9 cellular contexts compared by ENCODE assay signal in genomic region chr3:113698891-113699465, GRCh38. TPM values are rescaled to one million over a fixed set of nuclear protein-coding genes. Genes with fewer than 3 reads are reported as not detected.
DNase-seq lines count a peak whose midpoint lies in the region; ATAC-seq and TF ChIP-seq lines count a peak whose summit lies in the region.
"Had no signal": no experiment of that assay in that cellular context is flagged by ENCODE, and none has a peak within 500 bp of the region (broad histone marks: within the 10 kb centered on the region; RNA-seq: fewer than 3 reads in every experiment).

No MANE protein-coding gene starts in this region.

- DNase-seq in CD8-positive, alpha-beta T cell = peak in 2 of 7 experiments; percentile 9 to 16
- DNase-seq in OCI-LY7 (ENCODE audit: low spot score) = no peak
- no peak for DNase-seq in epithelial cell of proximal tubule (ENCODE audit: low read depth)
- DNase-seq in ovary = peak; percentile 14 to 39 (median 32)
- DNase-seq in amniotic stem cell (lab: John Stamatoyannopoulos, UW) = no peak

- H3K9me2 ChIP-seq in OCI-LY7 (ENCODE audit: insufficient read depth, low read length) = no peaks in the 10 kb centered on the region

- peak overlapping the region; percentile 94; the same call in 1 of the 2 replicates for H3K4me2 ChIP-seq in OCI-LY7 (ENCODE audit: low read length)

- no peaks in the 10 kb centered on the region for H3K27me3 Mint-ChIP-seq in CD8-positive, alpha-beta T cell (ENCODE audit: low read depth)

- H3K9me3 ChIP-seq in CD8-positive, alpha-beta T cell (ENCODE audit: low read length) = no peaks in the 10 kb centered on the region
- no peaks in the 10 kb centered on the region for H3K9me3 ChIP-seq in OCI-LY7 (ENCODE audit: low read length)
- H3K9me3 ChIP-seq in ovary = no peaks in the 10 kb centered on the region

- TF ChIP-seq CTCF in CD8-positive, alpha-beta T cell (IDR thresholded peaks at IDR 0.05) = no peak
- TF ChIP-seq CTCF in OCI-LY7 (conservative IDR thresholded peaks at IDR 0.05; ENCODE audit: low read length) = no peak
- TF ChIP-seq CTCF in epithelial cell of proximal tubule (conservative IDR thresholded peaks at IDR 0.05; ENCODE audit: low read depth, low read length) = no peak
- no peak for TF ChIP-seq CTCF in ovary (IDR thresholded peaks at IDR 0.05)

- CTCF ChIA-PET in CD8-positive, alpha-beta T cell (lab: Charles Lee) = interaction anchor here (0.7 to 2.0 kb wide), 3 partner anchors 37 to 207 kb away, joined by 3 to 13 read pairs (median 7); partner anchors contain the start of gene NAA50
- CTCF ChIA-PET in OCI-LY7 (lab: Charles Lee; ENCODE audit: unreplicated experiment) = no interaction called here

- peaks cover 19% of the 10 kb centered on the region for H3K4me1 Mint-ChIP-seq in CD8-positive, alpha-beta T cell (ENCODE audit: low read depth)

- H3K4me3 ChIP-seq in CD8-positive, alpha-beta T cell (ENCODE audit: low read depth, low read length) = no peak overlapping the region
- H3K4me3 ChIP-seq in OCI-LY7 (ENCODE audit: low read depth, low read length, poor library complexity, severe bottlenecking) (no peak overlapping the region), epithelial cell of proximal tubule (ENCODE audit: low read depth, low read length) (peak overlapping the region; percentile 52), ovary (peak overlapping the region; percentile 13)

- no peak overlapping the region for H3K27ac ChIP-seq in CD8-positive, alpha-beta T cell (ENCODE audit: low read depth, low read length)
- H3K27ac ChIP-seq in OCI-LY7 (ENCODE audit: low read depth, low read length, poor library complexity, severe bottlenecking) = no peak overlapping the region
- peak overlapping the region in 1 of 2 donors; percentile 52 for H3K27ac ChIP-seq in ovary

- no peak for TF ChIP-seq POLR2A in ovary (IDR thresholded peaks at IDR 0.05)

- TF ChIP-seq EP300 in ovary (IDR thresholded peaks at IDR 0.05) = no peak

- no peaks in the 10 kb centered on the region for H3K36me3 ChIP-seq in CD8-positive, alpha-beta T cell (ENCODE audit: insufficient read depth, low read length)
- H3K36me3 ChIP-seq in OCI-LY7 (ENCODE audit: insufficient read depth, low read length) (no peaks in the 10 kb centered on the region), ovary (no peaks in the 10 kb centered on the region)

- peaks cover 20% of the 10 kb centered on the region; the same call in 1 of the 2 replicates for H3K79me2 ChIP-seq in OCI-LY7 (ENCODE audit: insufficient read depth, low read depth, low read length)

- POLR2A ChIA-PET in CD8-positive, alpha-beta T cell (lab: Charles Lee) = interaction anchor here (0.7 kb wide), 1 partner anchor 253 kb away, joined by 3 read pairs; no protein-coding TSS in a partner anchor
- POLR2A ChIA-PET in OCI-LY7 (lab: Charles Lee) = interaction anchor here (0.6 to 1.3 kb wide), 4 partner anchors 40 to 296 kb away, joined by 3 to 5 read pairs (median 4); no protein-coding TSS in a partner anchor

- intact Hi-C loops in CD8-positive, alpha-beta T cell (cut with DNase I, micrococcal nuclease) = loop anchor here in 1 of 2 experiments (5.0 kb wide), 3 partner anchors 167 to 1443 kb away; partner anchors contain the start of genes ATG3, SIDT1 and SLC35A5
- intact Hi-C loops in OCI-LY7 (cut with micrococcal nuclease; ENCODE audit: unreplicated experiment) (no loop called here), ovary (cut with DNase I) (no loop called here)

- H3K4me3 Mint-ChIP-seq in CD8-positive, alpha-beta T cell = no peak overlapping the region

- WGBS in ovary, 3 donors = 21 to 33% (median 27%) methylated on average over 29 of the region's 29 CpGs

- H3K27me3 ChIP-seq in CD8-positive, alpha-beta T cell (ENCODE audit: insufficient read depth, low read length) = no peaks in the 10 kb centered on the region
- H3K27me3 ChIP-seq in ovary = no peaks in the 10 kb centered on the region

- H2AFZ ChIP-seq in OCI-LY7 (ENCODE audit: low read length) = no peak overlapping the region

- no peaks in the 10 kb centered on the region for H4K20me1 ChIP-seq in OCI-LY7 (ENCODE audit: insufficient read depth, low read length)

- peaks cover 6% of the 10 kb centered on the region for H3K36me3 Mint-ChIP-seq in CD8-positive, alpha-beta T cell

- peaks cover 22% of the 10 kb centered on the region for H3K4me1 ChIP-seq in CD8-positive, alpha-beta T cell (ENCODE audit: insufficient read depth, low read length)
- H3K4me1 ChIP-seq in OCI-LY7 (ENCODE audit: insufficient read depth, low read length, poor library complexity, severe bottlenecking) (peaks cover 19% of the 10 kb centered on the region), ovary (ENCODE audit: insufficient read depth) (peaks cover 2% of the 10 kb centered on the region)

- BruUV-seq in OCI-LY7 (replicated peaks; lab: Mats Ljungman, UMichigan) = no TSS peak

- no peaks in the 10 kb centered on the region for H3K9me3 Mint-ChIP-seq in CD8-positive, alpha-beta T cell

- no peak for ATAC-seq in CD8-positive, alpha-beta T cell
- ATAC-seq in GM18519 (IDR thresholded peaks at IDR 0.05; ENCODE audit: low FRiP score, unreplicated experiment) = no peak
- no peak for ATAC-seq in GM18870 (IDR thresholded peaks at IDR 0.05; ENCODE audit: unreplicated experiment)
- ATAC-seq in GM21825 (IDR thresholded peaks at IDR 0.05; ENCODE audit: unreplicated experiment) = no peak
- ATAC-seq: HCT116 had no signal

- H3K27ac Mint-ChIP-seq in CD8-positive, alpha-beta T cell = peak overlapping the region; percentile 88

RNA-seq across cellular contexts. Expression of gene USF3, which starts 2.5 kb away (rescaled TPM):
- total RNA-seq in CD8-positive, alpha-beta T cell = 10 to 100 TPM; 41.5 to 42.8 TPM
- total RNA-seq in OCI-LY7 (2014; rRNA removed; shearing (Covaris generic)) = 8.0 and 11.7 TPM in 2 replicates
- 18.1 and 20.0 TPM in 2 replicates for total RNA-seq in OCI-LY7 (2022)
- 5.9 and 6.4 TPM in 2 replicates for total RNA-seq in epithelial cell of proximal tubule
- total RNA-seq in ovary = 10 to 100 TPM; 14.0 to 18.7 (median 16.2) TPM
- 1 to 10 TPM; 4.8 to 9.2 TPM for polyA plus RNA-seq in ovary

RNA-seq across cellular contexts. Expression of gene NAA50, which starts 47.1 kb away (rescaled TPM):
- 10 to 100 TPM; 97.3 to 98.9 TPM for total RNA-seq in CD8-positive, alpha-beta T cell
- total RNA-seq in OCI-LY7 (2014; rRNA removed; shearing (Covaris generic)) = 223 and 225 TPM in 2 replicates
- 159 and 172 TPM in 2 replicates for total RNA-seq in OCI-LY7 (2022)
- 135 and 161 TPM in 2 replicates for total RNA-seq in epithelial cell of proximal tubule
- 100 to 1,000 TPM in 3 of 7 donors, 10 to 100 TPM in 4; 55.1 to 114 (median 99.5) TPM for total RNA-seq in ovary
- polyA plus RNA-seq in ovary = 10 to 100 TPM; 41.1 to 62.5 TPM

RNA-seq across cellular contexts. Expression of gene ATP6V1A, which starts 47.9 kb away (rescaled TPM):
- total RNA-seq in CD8-positive, alpha-beta T cell = 10 to 100 TPM; 10.7 to 11.1 TPM
- total RNA-seq in OCI-LY7 (2014; rRNA removed; shearing (Covaris generic)) = 22.1 and 26.5 TPM in 2 replicates
- 63.2 and 77.3 TPM in 2 replicates for total RNA-seq in OCI-LY7 (2022)
- total RNA-seq in epithelial cell of proximal tubule = 40.4 and 42.2 TPM in 2 replicates
- total RNA-seq in ovary = 10 to 100 TPM; 16.6 to 55.3 (median 43.0) TPM
- polyA plus RNA-seq in ovary = 10 to 100 TPM in 1 of 2 donors, 1 to 10 TPM in 1; 9.3 to 34.7 TPM

Comparison
In these comparisons a context has a peak if more than half of its experiments do, and no peak if none do; other contexts are left out.
1. DNase-seq: peak in ovary (5 of 5); none in OCI-LY7 (single experiment), epithelial cell of proximal tubule (single experiment) and amniotic stem cell (single experiment).
2. H3K4me3 ChIP-seq: peak in epithelial cell of proximal tubule (single experiment) and ovary (single experiment); none in CD8-positive, alpha-beta T cell (single experiment) and OCI-LY7 (single experiment).